In the genomic region with DNA sequence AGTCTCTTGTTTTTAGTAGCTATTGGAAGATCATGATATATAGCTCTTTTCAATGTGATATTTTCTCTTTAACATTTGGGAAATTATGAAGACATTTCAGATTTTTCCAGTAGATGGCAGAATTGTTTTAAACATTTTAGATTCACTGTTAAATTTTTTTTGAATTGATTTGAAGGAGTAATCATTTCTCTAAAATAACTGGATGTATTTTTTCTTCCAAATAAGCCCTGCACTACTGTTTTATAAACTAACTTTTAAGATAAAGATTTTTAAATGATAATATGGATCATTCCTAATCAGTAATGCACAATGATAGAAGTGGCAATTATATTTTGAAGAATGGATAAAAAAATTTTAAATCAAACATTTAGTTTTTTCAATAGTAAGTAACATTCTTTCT, we compare ENCODE assay signal across 10 cellular contexts. TPM values are rescaled to one million over a fixed set of nuclear protein-coding genes. Genes with fewer than 3 reads are reported as not detected.
DNase-seq lines count a peak whose midpoint lies in the region; ATAC-seq and TF ChIP-seq lines count a peak whose summit lies in the region.
"Had no signal": no experiment of that assay in that cellular context is flagged by ENCODE, and none has a peak within 500 bp of the region (broad histone marks: within the 10 kb centered on the region; RNA-seq: fewer than 3 reads in every experiment).

No MANE protein-coding gene starts in this region.

- peaks cover 16% of the 10 kb centered on the region for H3K4me1 ChIP-seq in left ventricle myocardium inferior
- H3K4me1 ChIP-seq: SJSA1 had no signal

- DNase-seq in left ventricle myocardium inferior (no peak), left ventricle myocardium superior (no peak), OCI-M1 (lab: John Stamatoyannopoulos, UW) (peak; percentile 75), fibroblast of pulmonary artery (ENCODE audit: low read depth) (peak; percentile 60), UCSD-AML1 (lab: John Stamatoyannopoulos, UW; ENCODE audit: unreplicated experiment) (no peak), head of caudate nucleus (no peak), OCI-M2 (lab: John Stamatoyannopoulos, UW; ENCODE audit: unreplicated experiment) (no peak), substantia nigra (lab: John Stamatoyannopoulos, UW) (no peak)
- DNase-seq: activated naive CD8-positive, alpha-beta T cell treated with anti-CD3 and anti-CD28 coated beads for 36 hours had no signal

- H3K27me3 ChIP-seq in left ventricle myocardium inferior (ENCODE audit: low read depth), result no peaks in the 10 kb centered on the region
- H3K27me3 ChIP-seq: SJSA1 had no signal

- no peak for ATAC-seq in left ventricle myocardium superior

- peak; percentile 49 for TF ChIP-seq CTCF in left ventricle myocardium inferior (IDR thresholded peaks at IDR 0.05; ENCODE audit: borderline replicate concordance)
- peak; percentile 26 for TF ChIP-seq CTCF in fibroblast of pulmonary artery (IDR thresholded peaks at IDR 0.05; ENCODE audit: low read length, missing control alignments)

- H3K9me3 ChIP-seq in left ventricle myocardium inferior (replicated peaks), result peaks cover 12% of the 10 kb centered on the region
- H3K9me3 ChIP-seq: SJSA1 had no signal

- H3K4me3 ChIP-seq in left ventricle myocardium inferior (no peak overlapping the region), fibroblast of pulmonary artery (replicated peaks; ENCODE audit: low read depth, low read length) (no peak overlapping the region)
- H3K4me3 ChIP-seq: SJSA1 had no signal

- intact Hi-C loops in left ventricle myocardium inferior (cut with micrococcal nuclease) (no loop called here), left ventricle myocardium superior (cut with micrococcal nuclease) (no loop called here), head of caudate nucleus (cut with DNase I) (no loop called here)

- no peaks in the 10 kb centered on the region for H3K36me3 ChIP-seq in left ventricle myocardium inferior
- H3K36me3 ChIP-seq: SJSA1 had no signal

- H3K27ac ChIP-seq in left ventricle myocardium inferior (replicated peaks), result no peak overlapping the region
- H3K27ac ChIP-seq in substantia nigra (ENCODE audit: low read depth, low read length, poor library complexity, severe bottlenecking), result no peak overlapping the region
- H3K27ac ChIP-seq: SJSA1 had no signal

RNA-seq across cellular contexts. Expression of a gene that starts 14.2 kb away (rescaled TPM):
- total RNA-seq in left ventricle myocardium inferior (37.6 TPM), left ventricle myocardium superior (36.1 TPM)

RNA-seq across cellular contexts. Expression of a gene that starts 14.3 kb away (rescaled TPM):
- total RNA-seq in left ventricle myocardium inferior (5.9 TPM), left ventricle myocardium superior (5.2 TPM)

Comparison
In these comparisons a context has a peak if more than half of its experiments do, and no peak if none do; other contexts are left out.
1. DNase-seq: peak in OCI-M1 (single experiment) and fibroblast of pulmonary artery (single experiment); none in left ventricle myocardium inferior (single experiment), left ventricle myocardium superior (single experiment), UCSD-AML1 (single experiment), head of caudate nucleus (0 of 42), OCI-M2 (single experiment) and substantia nigra (0 of 49).